ENCODE assay signal across 2 cellular contexts in the genomic region with DNA sequence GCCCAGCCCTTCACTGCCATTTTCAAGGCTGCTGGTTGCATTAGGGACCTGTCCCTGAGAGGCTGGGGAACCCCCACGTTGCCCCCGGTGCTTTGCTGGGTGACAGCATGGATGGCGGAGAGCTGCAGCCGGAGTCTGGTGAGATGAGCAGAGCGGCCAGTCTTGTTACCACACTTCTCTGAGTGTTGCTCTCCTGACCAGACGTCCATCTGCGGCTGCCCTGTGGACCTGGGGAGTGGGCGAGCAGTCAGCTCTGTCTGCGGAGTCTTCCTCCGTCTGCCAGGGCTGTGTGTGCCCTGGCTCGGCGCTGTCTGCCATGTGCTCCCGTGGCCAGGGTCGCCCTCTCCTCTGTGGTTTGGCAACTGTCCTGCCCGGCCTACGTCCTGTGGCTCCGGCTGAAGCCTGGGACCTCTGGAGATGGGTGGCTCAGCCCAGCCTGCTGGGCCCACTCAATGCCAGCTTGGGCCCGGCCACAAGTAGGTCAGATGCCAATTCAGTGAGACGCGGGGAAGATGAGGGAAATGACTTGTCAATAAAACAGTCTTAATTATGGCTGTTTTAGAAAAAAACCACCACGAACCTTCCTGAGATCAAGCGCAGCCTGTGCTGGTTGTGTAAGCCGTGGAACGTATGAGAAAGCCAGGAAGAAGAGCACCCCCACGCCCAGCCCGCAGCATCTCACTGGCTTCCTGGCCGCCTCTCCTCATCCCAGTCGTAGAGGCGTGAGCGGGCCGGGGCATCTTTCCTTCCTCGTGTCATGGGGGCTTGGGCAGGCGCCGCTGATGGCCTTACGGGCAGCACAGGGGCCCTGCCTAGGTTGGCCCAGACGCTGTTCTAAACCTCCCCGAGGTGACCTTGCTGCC.
TF ChIP-seq lines count a peak whose summit lies in the region.

No MANE protein-coding gene starts in this region.

TF ChIP-seq in SK-N-SH, 30 proteins besides CTCF, POLR2A, EP300 and RAD21 (continued from another document):
- TF ChIP-seq, protein P1, sequence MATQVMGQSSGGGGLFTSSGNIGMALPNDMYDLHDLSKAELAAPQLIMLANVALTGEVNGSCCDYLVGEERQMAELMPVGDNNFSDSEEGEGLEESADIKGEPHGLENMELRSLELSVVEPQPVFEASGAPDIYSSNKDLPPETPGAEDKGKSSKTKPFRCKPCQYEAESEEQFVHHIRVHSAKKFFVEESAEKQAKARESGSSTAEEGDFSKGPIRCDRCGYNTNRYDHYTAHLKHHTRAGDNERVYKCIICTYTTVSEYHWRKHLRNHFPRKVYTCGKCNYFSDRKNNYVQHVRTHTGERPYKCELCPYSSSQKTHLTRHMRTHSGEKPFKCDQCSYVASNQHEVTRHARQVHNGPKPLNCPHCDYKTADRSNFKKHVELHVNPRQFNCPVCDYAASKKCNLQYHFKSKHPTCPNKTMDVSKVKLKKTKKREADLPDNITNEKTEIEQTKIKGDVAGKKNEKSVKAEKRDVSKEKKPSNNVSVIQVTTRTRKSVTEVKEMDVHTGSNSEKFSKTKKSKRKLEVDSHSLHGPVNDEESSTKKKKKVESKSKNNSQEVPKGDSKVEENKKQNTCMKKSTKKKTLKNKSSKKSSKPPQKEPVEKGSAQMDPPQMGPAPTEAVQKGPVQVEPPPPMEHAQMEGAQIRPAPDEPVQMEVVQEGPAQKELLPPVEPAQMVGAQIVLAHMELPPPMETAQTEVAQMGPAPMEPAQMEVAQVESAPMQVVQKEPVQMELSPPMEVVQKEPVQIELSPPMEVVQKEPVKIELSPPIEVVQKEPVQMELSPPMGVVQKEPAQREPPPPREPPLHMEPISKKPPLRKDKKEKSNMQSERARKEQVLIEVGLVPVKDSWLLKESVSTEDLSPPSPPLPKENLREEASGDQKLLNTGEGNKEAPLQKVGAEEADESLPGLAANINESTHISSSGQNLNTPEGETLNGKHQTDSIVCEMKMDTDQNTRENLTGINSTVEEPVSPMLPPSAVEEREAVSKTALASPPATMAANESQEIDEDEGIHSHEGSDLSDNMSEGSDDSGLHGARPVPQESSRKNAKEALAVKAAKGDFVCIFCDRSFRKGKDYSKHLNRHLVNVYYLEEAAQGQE (IDR thresholded peaks at IDR 0.05; ENCODE audit: low read depth, low read length) = no peak
- TF ChIP-seq RXRA (IDR thresholded peaks at IDR 0.05; ENCODE audit: borderline replicate concordance, low read depth) = no peak

TF ChIP-seq in SK-N-SH treated with all-trans-retinoic acid at 6 μM for 48 hours, 23 proteins besides CTCF, POLR2A, EP300 and RAD21 (continued from another document):
- TF ChIP-seq ARNTL (CRISPR knock-in tag; IDR thresholded peaks at IDR 0.05; ENCODE audit: borderline replicate concordance, low read depth) = no peak
- TF ChIP-seq, protein P2, sequence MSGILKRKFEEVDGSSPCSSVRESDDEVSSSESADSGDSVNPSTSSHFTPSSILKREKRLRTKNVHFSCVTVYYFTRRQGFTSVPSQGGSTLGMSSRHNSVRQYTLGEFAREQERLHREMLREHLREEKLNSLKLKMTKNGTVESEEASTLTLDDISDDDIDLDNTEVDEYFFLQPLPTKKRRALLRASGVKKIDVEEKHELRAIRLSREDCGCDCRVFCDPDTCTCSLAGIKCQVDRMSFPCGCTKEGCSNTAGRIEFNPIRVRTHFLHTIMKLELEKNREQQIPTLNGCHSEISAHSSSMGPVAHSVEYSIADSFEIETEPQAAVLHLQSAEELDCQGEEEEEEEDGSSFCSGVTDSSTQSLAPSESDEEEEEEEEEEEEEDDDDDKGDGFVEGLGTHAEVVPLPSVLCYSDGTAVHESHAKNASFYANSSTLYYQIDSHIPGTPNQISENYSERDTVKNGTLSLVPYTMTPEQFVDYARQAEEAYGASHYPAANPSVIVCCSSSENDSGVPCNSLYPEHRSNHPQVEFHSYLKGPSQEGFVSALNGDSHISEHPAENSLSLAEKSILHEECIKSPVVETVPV (CRISPR knock-in tag; IDR thresholded peaks at IDR 0.05) = no peak
